In the genomic region with DNA sequence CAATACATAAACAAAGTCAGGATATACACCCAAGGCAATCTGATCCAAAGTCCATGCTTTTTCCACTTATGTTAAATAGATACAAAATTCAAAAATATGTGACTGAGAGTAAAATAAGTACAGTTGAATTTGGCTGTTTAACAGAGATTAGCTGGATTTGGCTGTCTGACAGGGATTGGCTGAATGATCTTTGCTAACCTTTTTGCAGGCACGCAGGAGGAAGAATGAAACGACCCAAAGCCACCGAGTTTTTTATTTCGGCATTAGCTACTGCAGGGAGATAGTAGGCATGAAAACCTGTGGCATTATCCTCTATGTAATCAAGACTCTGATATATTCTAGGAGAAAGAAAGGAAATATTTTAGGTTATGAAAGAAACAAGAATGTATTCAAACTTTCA, we compare ENCODE assay signal across 11 cellular contexts. TPM values are rescaled to one million over a fixed set of nuclear protein-coding genes. Genes with fewer than 3 reads are reported as not detected.
"Had no signal": no experiment of that assay in that cellular context is flagged by ENCODE, and none has a peak within 500 bp of the region (broad histone marks: within the 10 kb centered on the region; RNA-seq: fewer than 3 reads in every experiment).

No MANE protein-coding gene starts in this region.

RNA-seq across cellular contexts. Expression of gene TERB2, which starts 26.2 kb away (rescaled TPM):
- total RNA-seq: OCI-LY7, PC-3, PC-9, Peyer's patch, Right ventricle myocardium inferior, Right ventricle myocardium superior, RPMI7951, SJCRH30, SJSA1, SK-MEL-5 had no signal
- polyA plus RNA-seq: SK-N-SH had no signal
